Comparison of ENCODE assay signal across 8 cellular contexts in the genomic region with DNA sequence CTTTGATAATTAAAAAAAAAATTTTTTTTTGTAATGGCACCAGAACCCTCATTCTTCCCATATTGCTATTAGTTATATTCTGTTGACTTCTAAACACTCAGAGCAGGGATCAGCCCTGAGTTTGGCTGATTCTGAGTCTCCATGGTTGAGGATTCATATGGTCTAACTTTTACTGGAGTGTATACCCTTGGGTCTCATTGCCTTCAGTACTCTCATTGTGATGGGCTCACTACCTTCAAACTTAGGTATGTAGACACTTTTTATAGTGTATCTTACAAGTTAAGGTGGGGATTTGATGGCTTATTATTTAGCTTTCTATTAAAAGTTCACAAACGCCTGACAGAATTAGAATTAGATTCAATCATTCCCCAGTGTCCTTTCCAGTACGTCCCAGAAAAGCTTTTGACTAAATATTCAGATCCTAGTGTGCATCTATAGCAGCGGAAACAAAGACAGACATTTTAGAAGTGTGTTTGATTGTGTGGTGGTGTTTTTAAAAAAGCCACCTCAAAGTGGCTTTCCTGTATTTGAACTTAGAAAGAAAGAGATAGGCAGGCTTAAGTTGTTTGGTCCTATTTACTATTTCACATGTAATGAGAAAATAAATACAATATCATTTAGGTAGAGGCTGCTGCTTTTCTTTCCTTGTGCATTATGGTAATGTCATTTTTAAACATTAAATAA. TPM values are rescaled to one million over a fixed set of nuclear protein-coding genes. Genes with fewer than 3 reads are reported as not detected.
DNase-seq lines count a peak whose midpoint lies in the region; ATAC-seq and TF ChIP-seq lines count a peak whose summit lies in the region.

No MANE protein-coding gene starts in this region.

- in situ Hi-C loops in GM13977 (cut with MboI; ENCODE audit: low pct_unique_long_range_greater_than_20kb, low sequenced_read_pairs, unreplicated experiment) = no loop called here

- no peaks in the 10 kb centered on the region for H3K27me3 ChIP-seq in HUES48 (ENCODE audit: control insufficient read depth, insufficient read depth, low read length)
- no peaks in the 10 kb centered on the region for H3K27me3 ChIP-seq in right cardiac atrium (ENCODE audit: control insufficient read depth, insufficient read depth)
- no peaks in the 10 kb centered on the region for H3K27me3 ChIP-seq in spleen (replicated peaks in 1 of 7)
- no peaks in the 10 kb centered on the region for H3K27me3 ChIP-seq in Karpas-422 (ENCODE audit: low read length)

- H3K27ac Mint-ChIP-seq in activated naive CD8-positive, alpha-beta T cell = peak overlapping the region; percentile 96

- no peak overlapping the region for H3K4me2 ChIP-seq in Karpas-422 (ENCODE audit: low read depth, low read length, poor library complexity, severe bottlenecking)

- DNase-seq in right cardiac atrium (no peak), spleen (no peak), Karpas-422 (no peak), GM13977 (ENCODE audit: low spot score) (no peak)

- no peaks in the 10 kb centered on the region for H4K20me1 ChIP-seq in Karpas-422 (ENCODE audit: insufficient read depth, low read depth, low read length)

- peak overlapping the region; percentile 92 for H3K4me3 Mint-ChIP-seq in activated naive CD8-positive, alpha-beta T cell

- H2AFZ ChIP-seq in Karpas-422 (ENCODE audit: low read length) = no peak overlapping the region

- H3K9ac ChIP-seq in HUES48 (ENCODE audit: low read depth, low read length) (no peak overlapping the region), Karpas-422 (ENCODE audit: low read length) (no peak overlapping the region)

- no peaks in the 10 kb centered on the region for H3K9me3 Mint-ChIP-seq in activated naive CD8-positive, alpha-beta T cell (ENCODE audit: low read depth)

- no peaks in the 10 kb centered on the region for H3K9me2 ChIP-seq in Karpas-422 (replicated peaks; ENCODE audit: insufficient read depth, low read length)

- no peaks in the 10 kb centered on the region for H3K79me2 ChIP-seq in Karpas-422 (ENCODE audit: low read length)

- H3K27ac ChIP-seq in HUES48 (ENCODE audit: low read depth, low read length) (peak overlapping the region; percentile 83), right cardiac atrium (ENCODE audit: low read length) (peak overlapping the region; percentile 75), spleen (peak overlapping the region; percentile 78 to 94 (median 89)), Karpas-422 (ENCODE audit: low read length) (no peak overlapping the region)

- no peaks in the 10 kb centered on the region for H3K9me3 ChIP-seq in HUES48 (ENCODE audit: control insufficient read depth, insufficient read depth, low read length)
- H3K9me3 ChIP-seq in right cardiac atrium (ENCODE audit: control insufficient read depth, low read length) = no peaks in the 10 kb centered on the region
- H3K9me3 ChIP-seq in spleen = no peaks in the 10 kb centered on the region
- no peaks in the 10 kb centered on the region for H3K9me3 ChIP-seq in Karpas-422 (ENCODE audit: low read length)

- peaks cover 56% of the 10 kb centered on the region for H3K4me1 Mint-ChIP-seq in activated naive CD8-positive, alpha-beta T cell (ENCODE audit: low read depth)

- H3K4me1 ChIP-seq in HUES48 (ENCODE audit: control insufficient read depth, insufficient read depth, low read length) (peaks cover 21% of the 10 kb centered on the region), right cardiac atrium (ENCODE audit: control insufficient read depth, insufficient read depth, low read length) (peaks cover 6% of the 10 kb centered on the region), spleen (peaks cover 14 to 64% (median 46%) of the 10 kb centered on the region in 6 donors), Karpas-422 (ENCODE audit: low read length) (no peaks in the 10 kb centered on the region)

- WGBS in right cardiac atrium = 13% methylated on average over 3 of the region's 3 CpGs
- WGBS in spleen, 5 donors = 6 to 17% (median 12%) methylated on average over 3 of the region's 3 CpGs

- H3K36me3 ChIP-seq in HUES48 (ENCODE audit: control insufficient read depth, insufficient read depth, low read length) (no peaks in the 10 kb centered on the region), spleen (no peaks in the 10 kb centered on the region), Karpas-422 (ENCODE audit: insufficient read depth, low read length) (no peaks in the 10 kb centered on the region)

- no peaks in the 10 kb centered on the region for H3K27me3 Mint-ChIP-seq in activated naive CD8-positive, alpha-beta T cell

- TF ChIP-seq CTCF in spleen (IDR thresholded peaks at IDR 0.05 in 8 of 11, conservative IDR thresholded peaks at IDR 0.05 in 3 of 11) (no peak), GM13977 (IDR thresholded peaks at IDR 0.05; ENCODE audit: extremely low read depth, insufficient read depth, missing control alignments) (no peak)

- ATAC-seq in right cardiac atrium (peak in 1 of 2 donors; percentile 11), HG02840 (IDR thresholded peaks at IDR 0.05; ENCODE audit: low FRiP score, unreplicated experiment) (no peak), HG02798 (IDR thresholded peaks at IDR 0.05; ENCODE audit: poor library complexity, unreplicated experiment) (no peak)

- no peak overlapping the region for H3K4me3 ChIP-seq in HUES48 (ENCODE audit: low read depth, low read length)
- peak overlapping the region; percentile 80 for H3K4me3 ChIP-seq in right cardiac atrium (ENCODE audit: low read length)
- H3K4me3 ChIP-seq in spleen = peak overlapping the region in 7 of 8 donors; percentile 11 to 67 (median 34)
- H3K4me3 ChIP-seq in Karpas-422 (ENCODE audit: low read length) = no peak overlapping the region

- peaks cover 4% of the 10 kb centered on the region for H3K36me3 Mint-ChIP-seq in activated naive CD8-positive, alpha-beta T cell

- TF ChIP-seq POLR2A in spleen (IDR thresholded peaks at IDR 0.05) = no peak

- intact Hi-C loops in right cardiac atrium (cut with DNase I) = no loop called here
- intact Hi-C loops in spleen (cut with DNase I; ENCODE audit: low total_unique reads) = no loop called here

RNA-seq across cellular contexts. Expression of gene MACF1, which starts 1.4 kb away (rescaled TPM):
- 100 to 1,000 TPM; 294 to 359 (median 326) TPM for total RNA-seq in right cardiac atrium
- polyA plus RNA-seq in right cardiac atrium = 145 TPM
- 100 to 1,000 TPM; 363 to 641 (median 446) TPM for total RNA-seq in spleen
- polyA plus RNA-seq in spleen = 10 to 100 TPM; 50.8 to 77.9 (median 72.9) TPM
- total RNA-seq in Karpas-422 (2014; rRNA removed; shearing (Covaris generic); ENCODE audit: low replicate concordance) = 4.9 and 6.2 TPM in 2 replicates

Comparison
In these comparisons a context has a peak if more than half of its experiments do, and no peak if none do; other contexts are left out.
1. H3K4me3 ChIP-seq: peak in right cardiac atrium (single experiment) and spleen (7 of 8); none in HUES48 (single experiment) and Karpas-422 (single experiment).
2. RNA of gene MACF1, which starts 1.4 kb away (total RNA-seq): 363 to 641 TPM in spleen and 294 to 359 TPM in right cardiac atrium; 4.9 to 6.2 TPM in Karpas-422; every median in the first group is over 10 times any median in the second.